Comparison of ENCODE assay signal across 37 cellular contexts in genomic region chr17:60803059-60803458, GRCh38.
"Had no signal": no experiment of that assay in that cellular context is flagged by ENCODE, and none has a peak within 500 bp of the region (broad histone marks: within the 10 kb centered on the region; RNA-seq: fewer than 3 reads in every experiment).

No MANE protein-coding gene starts in this region.

- H3K27ac Mint-ChIP-seq: activated CD4-positive, alpha-beta memory T cell treated with anti-CD3 and anti-CD28 coated beads for 36 hours; activated CD4-positive, alpha-beta T cell treated with anti-CD3 and anti-CD28 coated beads, Interleukin-2, amount 10 ng/mL, durations not matched to agents 24 days and 14 days; activated CD8-positive, alpha-beta T cell treated with anti-CD3 and anti-CD28 coated beads for 36 hours; activated naive CD4-positive, alpha-beta T cell treated with anti-CD3 and anti-CD28 coated beads, Interleukin-2, amount 50 U/mL, for 24 hours; activated naive CD8-positive, alpha-beta T cell; activated naive CD8-positive, alpha-beta T cell treated with anti-CD3 and anti-CD28 coated beads, Interleukin-2, amount 10 ng/mL, durations not matched to agents 7 days and 5 days; activated naive CD8-positive, alpha-beta T cell treated with anti-CD3 and anti-CD28 coated beads, Interleukin-2, amount 50 U/mL, for 24 hours; activated T-cell treated with anti-CD3 and anti-CD28 coated beads, Interleukin-2, amount 50 U/mL, for 24 hours; activated T-helper 2 cell treated with anti-CD3 and anti-CD28 coated beads, Interferon-gamma antibody, Interleukin-2, Interleukin-4, amounts not matched to agents 10 μg/mL and 5 μg/mL and 100 μg/mL, durations not matched to agents 14 hours and 24 hours and 36 hours; brain; T-helper 1 cell treated with Interleukin-12 subunit alpha and Interleukin-12 subunit beta and Interleukin-4 antibody, amounts not matched to agents 30 μg/mL and 1 μg/mL, for 36 hours; T-helper 2 cell treated with Interferon-gamma antibody and Interleukin-4, amounts not matched to agents 5 μg/mL and 100 μg/mL, for 36 hours had no signal

- DNase-seq: activated CD4-positive, alpha-beta memory T cell treated with anti-CD3 and anti-CD28 coated beads for 36 hours; activated CD4-positive, alpha-beta T cell treated with anti-CD3 and anti-CD28 coated beads for 4 hours; activated CD4-positive, alpha-beta T cell treated with anti-CD3 and anti-CD28 coated beads, Interleukin-2, amount 10 ng/mL, durations not matched to agents 24 days and 14 days; activated CD4-positive, alpha-beta T cell treated with anti-CD3 and anti-CD28 coated beads, Interleukin-2, amount 50 U/mL, for 1 hour; activated CD4-positive, alpha-beta T cell treated with anti-CD3 and anti-CD28 coated beads, Interleukin-2, amount 50 U/mL, for 4 hours; activated CD4-positive, CD25-positive, alpha-beta regulatory T cell; activated CD4-positive, CD25-positive, alpha-beta regulatory T cell treated with anti-CD3 and anti-CD28 coated beads, Interleukin-2, amount 50 U/mL, for 72 hours; activated CD8-positive, alpha-beta memory T cell treated with anti-CD3 and anti-CD28 coated beads, Interleukin-2, amount 50 U/mL, for 4 hours; activated CD8-positive, alpha-beta T cell treated with anti-CD3 and anti-CD28 coated beads for 36 hours; activated effector memory CD4-positive, alpha-beta T cell treated with Interleukin-2 at 50 U/mL for 16 hours; activated gamma-delta T cell; activated naive CD4-positive, alpha-beta T cell treated with anti-CD3 and anti-CD28 coated beads, Interleukin-2, amount 10 ng/mL, durations not matched to agents 7 days and 5 days; activated naive CD4-positive, alpha-beta T cell treated with Interleukin-2 at 50 U/mL for 16 hours; activated naive CD8-positive, alpha-beta T cell treated with anti-CD3 and anti-CD28 coated beads, Interleukin-2, amount 10 ng/mL, durations not matched to agents 7 days and 5 days; activated naive CD8-positive, alpha-beta T cell treated with anti-CD3 and anti-CD28 coated beads, Interleukin-2, amount 50 U/mL, for 24 hours; activated T-cell treated with anti-CD3 and anti-CD28 coated beads for 4 hours; activated T-cell treated with anti-CD3 and anti-CD28 coated beads, Interleukin-2, amount 50 U/mL, for 24 hours; activated T-cell treated with anti-CD3 and anti-CD28 coated beads, Interleukin-2, amount 50 U/mL, for 48 hours; amygdala; anterior cingulate cortex; caudate nucleus; cerebellar nuclear complex; T-helper 1 cell; T-helper 2 cell; T-helper 9 cell had no signal

- H3K27me3 Mint-ChIP-seq: activated CD4-positive, alpha-beta memory T cell treated with anti-CD3 and anti-CD28 coated beads for 36 hours; activated CD8-positive, alpha-beta T cell treated with anti-CD3 and anti-CD28 coated beads for 36 hours; activated naive CD4-positive, alpha-beta T cell treated with anti-CD3 and anti-CD28 coated beads, Interleukin-2, amount 10 ng/mL, durations not matched to agents 7 days and 5 days; activated naive CD4-positive, alpha-beta T cell treated with anti-CD3 and anti-CD28 coated beads, Interleukin-2, amount 50 U/mL, for 24 hours; activated naive CD8-positive, alpha-beta T cell; activated naive CD8-positive, alpha-beta T cell treated with anti-CD3 and anti-CD28 coated beads, Interleukin-2, amount 10 ng/mL, durations not matched to agents 7 days and 5 days; activated naive CD8-positive, alpha-beta T cell treated with anti-CD3 and anti-CD28 coated beads, Interleukin-2, amount 50 U/mL, for 24 hours; activated T-cell treated with anti-CD3 and anti-CD28 coated beads, Interleukin-2, amount 50 U/mL, for 24 hours; central memory CD8-positive, alpha-beta T cell had no signal

- H3K4me3 ChIP-seq: ascending aorta, cardiac muscle cell had no signal

- FAIRE-seq: bronchial epithelial cell, TTC549 had no signal

- H3K4me3 Mint-ChIP-seq: activated CD4-positive, alpha-beta memory T cell treated with anti-CD3 and anti-CD28 coated beads for 36 hours; activated CD4-positive, alpha-beta T cell treated with anti-CD3 and anti-CD28 coated beads, Interleukin-2, amount 10 ng/mL, durations not matched to agents 24 days and 14 days; activated CD8-positive, alpha-beta T cell treated with anti-CD3 and anti-CD28 coated beads for 36 hours; activated naive CD4-positive, alpha-beta T cell treated with anti-CD3 and anti-CD28 coated beads, Interleukin-2, amount 10 ng/mL, durations not matched to agents 7 days and 5 days; activated naive CD4-positive, alpha-beta T cell treated with anti-CD3 and anti-CD28 coated beads, Interleukin-2, amount 50 U/mL, for 24 hours; activated naive CD8-positive, alpha-beta T cell; activated naive CD8-positive, alpha-beta T cell treated with anti-CD3 and anti-CD28 coated beads, Interleukin-2, amount 10 ng/mL, durations not matched to agents 7 days and 5 days; activated naive CD8-positive, alpha-beta T cell treated with anti-CD3 and anti-CD28 coated beads, Interleukin-2, amount 50 U/mL, for 24 hours; activated T-cell treated with anti-CD3 and anti-CD28 coated beads, Interleukin-2, amount 50 U/mL, for 24 hours; brain; central memory CD8-positive, alpha-beta T cell; T-helper 1 cell treated with Interleukin-12 subunit alpha and Interleukin-12 subunit beta and Interleukin-4 antibody, amounts not matched to agents 30 μg/mL and 1 μg/mL, for 36 hours; T-helper 2 cell treated with Interferon-gamma antibody and Interleukin-4, amounts not matched to agents 5 μg/mL and 100 μg/mL, for 36 hours had no signal

- ATAC-seq: activated CD8-positive, alpha-beta T cell treated with anti-CD3 and anti-CD28 coated beads for 36 hours; activated naive CD8-positive, alpha-beta T cell treated with anti-CD3 and anti-CD28 coated beads, Interleukin-2, amount 50 U/mL, for 24 hours had no signal

- H3K36me3 Mint-ChIP-seq: activated naive CD4-positive, alpha-beta T cell treated with anti-CD3 and anti-CD28 coated beads, Interleukin-2, amount 10 ng/mL, durations not matched to agents 7 days and 5 days; activated naive CD8-positive, alpha-beta T cell treated with anti-CD3 and anti-CD28 coated beads, Interleukin-2, amount 10 ng/mL, durations not matched to agents 7 days and 5 days; brain had no signal

- H3K27ac ChIP-seq: ascending aorta, cardiac muscle cell, VCaP had no signal

- H3K27me3 ChIP-seq: ascending aorta, cardiac muscle cell had no signal

- H3K9me3 Mint-ChIP-seq: activated CD4-positive, alpha-beta memory T cell treated with anti-CD3 and anti-CD28 coated beads for 36 hours; activated CD4-positive, alpha-beta T cell treated with anti-CD3 and anti-CD28 coated beads, Interleukin-2, amount 10 ng/mL, durations not matched to agents 24 days and 14 days; activated CD8-positive, alpha-beta T cell treated with anti-CD3 and anti-CD28 coated beads for 36 hours; activated naive CD4-positive, alpha-beta T cell treated with anti-CD3 and anti-CD28 coated beads, Interleukin-2, amount 10 ng/mL, durations not matched to agents 7 days and 5 days; activated naive CD4-positive, alpha-beta T cell treated with anti-CD3 and anti-CD28 coated beads, Interleukin-2, amount 50 U/mL, for 24 hours; activated naive CD8-positive, alpha-beta T cell treated with anti-CD3 and anti-CD28 coated beads, Interleukin-2, amount 10 ng/mL, durations not matched to agents 7 days and 5 days; activated naive CD8-positive, alpha-beta T cell treated with anti-CD3 and anti-CD28 coated beads, Interleukin-2, amount 50 U/mL, for 24 hours; activated T-cell treated with anti-CD3 and anti-CD28 coated beads, Interleukin-2, amount 50 U/mL, for 24 hours; activated T-helper 2 cell treated with anti-CD3 and anti-CD28 coated beads, Interferon-gamma antibody, Interleukin-2, Interleukin-4, amounts not matched to agents 10 μg/mL and 5 μg/mL and 100 μg/mL, durations not matched to agents 14 hours and 24 hours and 36 hours; brain; central memory CD8-positive, alpha-beta T cell; T-helper 1 cell treated with Interleukin-12 subunit alpha and Interleukin-12 subunit beta and Interleukin-4 antibody, amounts not matched to agents 30 μg/mL and 1 μg/mL, for 36 hours; T-helper 2 cell treated with Interferon-gamma antibody and Interleukin-4, amounts not matched to agents 5 μg/mL and 100 μg/mL, for 36 hours had no signal

- H3K4me1 Mint-ChIP-seq: activated CD4-positive, alpha-beta T cell treated with anti-CD3 and anti-CD28 coated beads, Interleukin-2, amount 10 ng/mL, durations not matched to agents 24 days and 14 days; activated naive CD4-positive, alpha-beta T cell treated with anti-CD3 and anti-CD28 coated beads, Interleukin-2, amount 10 ng/mL, durations not matched to agents 7 days and 5 days; activated naive CD4-positive, alpha-beta T cell treated with anti-CD3 and anti-CD28 coated beads, Interleukin-2, amount 50 U/mL, for 24 hours; activated naive CD8-positive, alpha-beta T cell treated with anti-CD3 and anti-CD28 coated beads, Interleukin-2, amount 10 ng/mL, durations not matched to agents 7 days and 5 days; activated naive CD8-positive, alpha-beta T cell treated with anti-CD3 and anti-CD28 coated beads, Interleukin-2, amount 50 U/mL, for 24 hours; brain had no signal

- H3K4me1 ChIP-seq: ascending aorta had no signal

- H3K9me3 ChIP-seq: ascending aorta had no signal

- H3K36me3 ChIP-seq: ascending aorta, cardiac muscle cell had no signal
